ENCODE assay signal across 15 cellular contexts in genomic region chr2:142871396-142871795, GRCh38. TPM values are rescaled to one million over a fixed set of nuclear protein-coding genes. Genes with fewer than 3 reads are reported as not detected.
"Had no signal": no experiment of that assay in that cellular context is flagged by ENCODE, and none has a peak within 500 bp of the region (broad histone marks: within the 10 kb centered on the region; RNA-seq: fewer than 3 reads in every experiment).

No MANE protein-coding gene starts in this region.

- H3K4me1 ChIP-seq: gastrocnemius medialis, parathyroid adenoma had no signal

- ATAC-seq: activated CD8-positive, alpha-beta memory T cell treated with anti-CD3 and anti-CD28 coated beads, Interleukin-2, amount 10 ng/mL, durations not matched to agents 7 days and 5 days; gastrocnemius medialis; heart right ventricle had no signal

- DNase-seq: activated CD4-positive, alpha-beta T cell treated with anti-CD3 and anti-CD28 coated beads, Interleukin-2, amount 50 U/mL, for 48 hours; activated CD4-positive, CD25-positive, alpha-beta regulatory T cell treated with anti-CD3 and anti-CD28 coated beads, Interleukin-2, amount 50 U/mL, for 72 hours; activated CD8-positive, alpha-beta memory T cell treated with anti-CD3 and anti-CD28 coated beads, Interleukin-2, amount 10 ng/mL, durations not matched to agents 7 days and 5 days; activated naive CD4-positive, alpha-beta T cell treated with anti-CD3 and anti-CD28 coated beads, Interleukin-2, amount 50 U/mL, for 16 hours; activated T-cell treated with anti-CD3 and anti-CD28 coated beads, Interleukin-2, amount 50 U/mL, for 1 hour; endodermal cell; gastrocnemius medialis; heart right ventricle; naive B cell; stimulated activated CD4-positive, alpha-beta T cell treated with anti-CD3 and anti-CD28 coated beads, Interleukin-12 subunit alpha, Interleukin-12 subunit beta, amount 100 ng/mL, for 4 hours; stimulated activated CD4-positive, alpha-beta T cell treated with anti-CD3 and anti-CD28 coated beads, Interleukin-2, amount 100 ng/mL, for 24 hours had no signal

- H3K4me3 Mint-ChIP-seq: activated CD8-positive, alpha-beta memory T cell treated with anti-CD3 and anti-CD28 coated beads, Interleukin-2, amount 10 ng/mL, durations not matched to agents 7 days and 5 days; endodermal cell; naive B cell had no signal

- H3K4me1 Mint-ChIP-seq: activated CD8-positive, alpha-beta memory T cell treated with anti-CD3 and anti-CD28 coated beads, Interleukin-2, amount 10 ng/mL, durations not matched to agents 7 days and 5 days; endodermal cell had no signal

- H3K9ac ChIP-seq: parathyroid adenoma had no signal

- H3K27me3 Mint-ChIP-seq: activated CD8-positive, alpha-beta memory T cell treated with anti-CD3 and anti-CD28 coated beads, Interleukin-2, amount 10 ng/mL, durations not matched to agents 7 days and 5 days; naive B cell had no signal

- H3K79me2 ChIP-seq: parathyroid adenoma had no signal

- H3K36me3 Mint-ChIP-seq: activated CD8-positive, alpha-beta memory T cell treated with anti-CD3 and anti-CD28 coated beads, Interleukin-2, amount 10 ng/mL, durations not matched to agents 7 days and 5 days; naive B cell had no signal

- H3K27me3 ChIP-seq: gastrocnemius medialis, heart right ventricle had no signal

- H3K4me3 ChIP-seq: gastrocnemius medialis, heart right ventricle had no signal

- H3K9me3 Mint-ChIP-seq: activated T-helper 2 cell treated with anti-CD3 and anti-CD28 coated beads, Interferon-gamma antibody, Interleukin-2, Interleukin-4, amounts not matched to agents 10 μg/mL and 5 μg/mL and 100 μg/mL, durations not matched to agents 14 hours and 24 hours and 36 hours; endodermal cell had no signal

- H2AFZ ChIP-seq: parathyroid adenoma had no signal

- H3K27ac ChIP-seq: gastrocnemius medialis, parathyroid adenoma had no signal

- H3K27ac Mint-ChIP-seq: activated CD8-positive, alpha-beta memory T cell treated with anti-CD3 and anti-CD28 coated beads, Interleukin-2, amount 10 ng/mL, durations not matched to agents 7 days and 5 days; activated T-helper 2 cell treated with anti-CD3 and anti-CD28 coated beads, Interferon-gamma antibody, Interleukin-2, Interleukin-4, amounts not matched to agents 10 μg/mL and 5 μg/mL and 100 μg/mL, durations not matched to agents 14 hours and 24 hours and 36 hours; endodermal cell had no signal

RNA-seq across cellular contexts. Expression of gene KYNU, which starts 6.1 kb away (rescaled TPM):
- total RNA-seq: activated CD8-positive, alpha-beta memory T cell treated with anti-CD3 and anti-CD28 coated beads, Interleukin-2, amount 10 ng/mL, durations not matched to agents 7 days and 5 days; activated T-helper 2 cell treated with anti-CD3 and anti-CD28 coated beads, Interferon-gamma antibody, Interleukin-2, Interleukin-4, amounts not matched to agents 10 μg/mL and 5 μg/mL and 100 μg/mL, durations not matched to agents 14 hours and 24 hours and 36 hours; chondrocyte; lung microvascular endothelial cell had no signal
